ENCODE assay signal across 27 cellular contexts in the genomic region with DNA sequence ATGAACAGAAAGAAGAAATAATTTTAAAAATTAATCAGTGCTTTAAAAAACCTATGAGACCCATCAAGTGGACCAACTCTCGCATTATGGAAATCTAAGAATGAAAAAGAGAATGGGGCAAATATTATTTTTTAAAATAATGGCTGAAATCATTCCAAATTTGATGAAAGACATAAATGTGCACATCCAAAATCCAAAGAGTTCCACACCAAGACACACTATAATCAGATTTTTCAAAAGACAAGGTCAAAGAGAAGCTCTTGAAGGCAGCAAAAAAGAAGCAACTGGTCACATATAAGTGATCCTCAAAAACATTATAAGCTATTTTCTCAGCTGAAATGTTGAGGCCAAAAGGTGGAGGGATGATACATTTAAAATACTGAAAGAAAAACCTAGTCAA.
A peak's percentile ranks its signal among the peaks of the same experiment; 100 is the strongest.
DNase-seq lines count a peak whose midpoint lies in the region; TF ChIP-seq lines count a peak whose summit lies in the region.
"Had no signal": no experiment of that assay in that cellular context is flagged by ENCODE, and none has a peak within 500 bp of the region (broad histone marks: within the 10 kb centered on the region; RNA-seq: fewer than 3 reads in every experiment).

No MANE protein-coding gene starts in this region.

- no peak for DNase-seq in stimulated activated CD4-positive, alpha-beta T cell treated with anti-CD3 and anti-CD28 coated beads, Interleukin-4, amount 100 ng/mL, for 1 hour
- DNase-seq: 8988T; ACHN; AML-193; BE2C; C1 segment of cervical spinal cord; Caco-2; Calu3; CD4-positive, alpha-beta memory T cell; CD4-positive, alpha-beta T cell; CD4-positive, CD25-positive, alpha-beta regulatory T cell; CD8-positive, alpha-beta memory T cell; CD8-positive, alpha-beta T cell; COR-L47; DMS 273 treated with DMSO at 0.1 percent for 48 hours; DMS153; DMS53; DMS79; DMS79 treated with DMSO at 0.1 percent for 48 hours; DND-41; EL had no signal

- no peak overlapping the region for H3K27ac ChIP-seq in HEK293 (ENCODE audit: extremely low read depth, low read depth, low read length)
- H3K27ac ChIP-seq: 22Rv1; A549; BLaER1; BLaER1 treated with 17β-estradiol and CSF1 and Interleukin-3, amounts not matched to agents 10 nM and 100 nM; C4-2B had no signal

- no peaks in the 10 kb centered on the region for H3K9me3 ChIP-seq in HEK293 (ENCODE audit: control insufficient read depth, insufficient read depth, low read depth, low read length)
- H3K9me3 ChIP-seq: BE2C had no signal

- no peaks in the 10 kb centered on the region for H3K36me3 ChIP-seq in HEK293 (ENCODE audit: control insufficient read depth in 2 of 2, insufficient read depth in 1 of 2, low read length in 2 of 2)
- H3K36me3 ChIP-seq: BE2C, BLaER1 had no signal

- H3K4me3 ChIP-seq in HEK293 (ENCODE audit: low read depth, low read length) = no peak overlapping the region
- H3K4me3 ChIP-seq: A549; BLaER1; BLaER1 treated with 17β-estradiol and CSF1 and Interleukin-3, amounts not matched to agents 10 nM and 100 nM had no signal

- no peaks in the 10 kb centered on the region for H3K4me1 ChIP-seq in HEK293 (ENCODE audit: control insufficient read depth, insufficient read depth, low read length)
- H3K4me1 ChIP-seq: A549; BE2C; BLaER1; BLaER1 treated with 17β-estradiol and CSF1 and Interleukin-3, amounts not matched to agents 10 nM and 100 nM; Caco-2 had no signal

- CTCF ChIA-PET in HEK293 (lab: Yijun Ruan, JAX) = interaction anchor here (0.6 kb wide), 1 partner anchor 121 kb away, joined by 6 read pairs; no protein-coding TSS in a partner anchor

- POLR2A ChIA-PET in HEK293 (lab: Yijun Ruan, JAX) = interaction anchor here (0.6 kb wide), 1 partner anchor 710 kb away, joined by 3 read pairs; no protein-coding TSS in a partner anchor

- no peak for TF ChIP-seq CTCF in HEK293 (tag by site-specific recombination; IDR thresholded peaks at IDR 0.05)

TF ChIP-seq in HEK293, 187 proteins besides CTCF, POLR2A, EP300 and RAD21:
- peak; percentile 92 for TF ChIP-seq ZNF558 (tag by site-specific recombination; IDR thresholded peaks at IDR 0.05)
- TF ChIP-seq ZNF350 (tag by site-specific recombination; IDR thresholded peaks at IDR 0.05) = no peak
